In genomic region chr21:42012344-42012743, GRCh38 we compare ENCODE assay signal across 16 cellular contexts. TPM values are rescaled to one million over a fixed set of nuclear protein-coding genes. Genes with fewer than 3 reads are reported as not detected.
DNase-seq lines count a peak whose midpoint lies in the region; ATAC-seq and TF ChIP-seq lines count a peak whose summit lies in the region.
"Had no signal": no experiment of that assay in that cellular context is flagged by ENCODE, and none has a peak within 500 bp of the region (broad histone marks: within the 10 kb centered on the region; RNA-seq: fewer than 3 reads in every experiment).

No MANE protein-coding gene starts in this region.

- no peaks in the 10 kb centered on the region for H3K36me3 ChIP-seq in ascending aorta
- H3K36me3 ChIP-seq: left ventricle myocardium inferior, neutrophil had no signal

- POLR2A ChIA-PET in RWPE1 (lab: Yijun Ruan, JAX; ENCODE audit: low non-redundant PET): no interaction called here

- no peak overlapping the region for H3K4me3 ChIP-seq in ascending aorta
- H3K4me3 ChIP-seq: skin epidermis had no signal

- no peaks in the 10 kb centered on the region for H3K9me3 Mint-ChIP-seq in natural killer cell

- ATAC-seq in natural killer cell (no peak), GM18861 (IDR thresholded peaks at IDR 0.05; ENCODE audit: unreplicated experiment) (no peak)
- ATAC-seq: esophagus mucosa had no signal

- no peaks in the 10 kb centered on the region for H3K36me3 Mint-ChIP-seq in natural killer cell

- no peak for TF ChIP-seq CTCF in ascending aorta (IDR thresholded peaks at IDR 0.05)
- no peak for TF ChIP-seq CTCF in natural killer cell (IDR thresholded peaks at IDR 0.05)
- TF ChIP-seq CTCF in RWPE1 (conservative IDR thresholded peaks at IDR 0.05; ENCODE audit: low read depth): no peak

- H3K4me1 ChIP-seq in ascending aorta: peaks cover 0 to 5% of the 10 kb centered on the region in 2 donors

- peak overlapping the region; percentile 79 for H3K4me3 Mint-ChIP-seq in natural killer cell

- DNase-seq in NCI-H345 (lab: John Stamatoyannopoulos, UW) (peak; percentile 54), NCI-H345 treated with DMSO at 0.1 percent for 48 hours (lab: John Stamatoyannopoulos, UW; ENCODE audit: unreplicated experiment) (no peak), G401 (ENCODE audit: low spot score) (peak; percentile 82), ascending aorta (ENCODE audit: low spot score in 2 of 2) (peak in 1 of 2 donors; percentile 63), natural killer cell (no peak), RWPE1 (ENCODE audit: low spot score) (no peak), NCI-H1930 (lab: John Stamatoyannopoulos, UW) (no peak)
- DNase-seq: Calu3, left ventricle myocardium inferior, NCI-H1105 treated with DMSO at 0.1 percent for 48 hours, NCI-H524 treated with DMSO at 0.1 percent for 48 hours had no signal

- peaks cover 0 to 11% of the 10 kb centered on the region in 2 donors for H3K27me3 Mint-ChIP-seq in natural killer cell (ENCODE audit: low read depth in 2 of 2)

- H3K27ac ChIP-seq in ascending aorta (peak overlapping the region; percentile 1 to 97), RWPE1 (no peak overlapping the region)
- H3K27ac ChIP-seq: left ventricle myocardium inferior, neutrophil had no signal

- in situ Hi-C loops in G401 (cut with HindIII; ENCODE audit: low sequenced_read_pairs): no loop called here

- H3K27me3 ChIP-seq in ascending aorta: no peaks in the 10 kb centered on the region

- intact Hi-C loops in ascending aorta (cut with DNase I) (no loop called here), natural killer cell (cut with micrococcal nuclease) (loop anchor here (5.0 kb wide), 1 partner anchor 135 kb away; the partner anchor contains the start of gene PRDM15)

- peak overlapping the region; percentile 1 to 64 for H3K27ac Mint-ChIP-seq in natural killer cell

- H3K9me3 ChIP-seq in ascending aorta: no peaks in the 10 kb centered on the region
- H3K9me3 ChIP-seq: left ventricle myocardium inferior, neutrophil had no signal

- peaks cover 6 to 18% of the 10 kb centered on the region in 2 donors for H3K4me1 Mint-ChIP-seq in natural killer cell

- CTCF ChIA-PET in RWPE1 (lab: Yijun Ruan, JAX): interaction anchor here (1.8 kb wide), 1 partner anchor 96 kb away, joined by 8 read pairs; no protein-coding TSS in a partner anchor

RNA-seq across cellular contexts. Expression of gene ZBTB21, which starts 2.2 kb away (rescaled TPM):
- 5.5 and 22.0 TPM in 2 replicates for total RNA-seq in G401 (2014; rRNA removed; shearing (Covaris generic))
- total RNA-seq in ascending aorta: 11.1 TPM
- 100 to 1,000 TPM in 2 of 3 donors, 10 to 100 TPM in 1; 78.2 to 113 (median 100) TPM for total RNA-seq in natural killer cell

RNA-seq across cellular contexts. Expression of gene C2CD2, which starts 58.5 kb away (rescaled TPM):
- 14.7 and 16.3 TPM in 2 replicates for total RNA-seq in G401 (2014; rRNA removed; shearing (Covaris generic))
- total RNA-seq in ascending aorta: 45.0 TPM
- total RNA-seq in natural killer cell: 10 to 100 TPM in 1 of 3 donors, 1 to 10 TPM in 2; 2.1 to 10.1 (median 8.9) TPM

RNA-seq across cellular contexts. Expression of gene UMODL1, which starts 58.8 kb away (rescaled TPM):
- total RNA-seq in G401 (2014; rRNA removed; shearing (Covaris generic)): not detected in 2 replicates
- total RNA-seq in ascending aorta (not detected), natural killer cell (under 1 TPM in 2 of 3 donors, not detected in 1; 0.14 to 0.28 TPM)
- total RNA-seq: Calu3, temporal lobe had no signal

Comparison
In these comparisons a context has a peak if more than half of its experiments do, and no peak if none do; other contexts are left out.
1. DNase-seq: peak in NCI-H345 (single experiment) and G401 (single experiment); none in NCI-H345 treated with DMSO at 0.1 percent for 48 hours (single experiment), natural killer cell (single experiment), RWPE1 (single experiment) and NCI-H1930 (0 of 2).